ENCODE assay signal across 8 cellular contexts in genomic region chr1:77759090-77760028, GRCh38. TPM values are rescaled to one million over a fixed set of nuclear protein-coding genes. Genes with fewer than 3 reads are reported as not detected.
A peak's percentile ranks its signal among the peaks of the same experiment; 100 is the strongest.
DNase-seq lines count a peak whose midpoint lies in the region; ATAC-seq, FAIRE-seq and TF ChIP-seq lines count a peak whose summit lies in the region.

TSS of gene USP33 (minus strand) at chr1:77759852. CDS start at chr1:77741697, 18,155 bp downstream.

- peak within 1 kb of the TSS; percentile 97 for H3K4me2 ChIP-seq in OCI-LY3 (ENCODE audit: low read length)

- peaks cover 38% of the 10 kb centered on the region for H4K20me1 ChIP-seq in OCI-LY3 (ENCODE audit: insufficient read depth, low read length)

- DNase-seq in Calu3: peak; percentile 95
- DNase-seq in HTR-8/SVneo (ENCODE audit: insufficient read length, low spot score): peak; percentile 78
- DNase-seq in activated T-cell treated with anti-CD3 and anti-CD28 coated beads for 1 hour (ENCODE audit: low read depth): peak; percentile 87
- DNase-seq in epithelial cell of esophagus (ENCODE audit: low read depth): peak; percentile 84
- DNase-seq in mucosa of descending colon: peak; percentile 94 to 95 (median 95)
- DNase-seq in stimulated activated CD8-positive, alpha-beta memory T cell treated with anti-CD3 and anti-CD28 coated beads, Interleukin-4, amount 100 ng/mL, for 4 hours (ENCODE audit: low read depth in 2 of 2, low spot score in 1 of 2): peak; percentile 72 to 82

- H3K4me3 Mint-ChIP-seq in Calu3 (ENCODE audit: low read depth, unreplicated experiment): peak within 1 kb of the TSS; percentile 92

- H3K36me3 ChIP-seq in OCI-LY3 (replicated peaks; ENCODE audit: low read depth, low read length) (no peaks in the 10 kb centered on the region), mucosa of descending colon (ENCODE audit: low read depth) (no peaks in the 10 kb centered on the region)

- no peaks in the 10 kb centered on the region for H3K9me3 Mint-ChIP-seq in Calu3 (ENCODE audit: low read depth, unreplicated experiment)

- H3K27me3 ChIP-seq in OCI-LY3 (ENCODE audit: low read depth, low read length): peaks cover 17% of the 10 kb centered on the region

- TF ChIP-seq CTCF in Calu3 (IDR thresholded peaks at IDR 0.05; ENCODE audit: unreplicated experiment): no peak
- no peak for TF ChIP-seq CTCF in OCI-LY3 (IDR thresholded peaks at IDR 0.05; ENCODE audit: low read depth, low read length)
- TF ChIP-seq CTCF in epithelial cell of esophagus (IDR thresholded peaks at IDR 0.05; ENCODE audit: insufficient read depth, low read depth, low read length, missing control alignments): no peak
- TF ChIP-seq CTCF in mucosa of descending colon (IDR thresholded peaks at IDR 0.05): no peak

- ATAC-seq in GM21367 (IDR thresholded peaks at IDR 0.05; ENCODE audit: unreplicated experiment) (peak; percentile 92), mucosa of descending colon (peak; percentile 99)

- H3K9me3 ChIP-seq in OCI-LY3 (ENCODE audit: insufficient read depth, low read length) (no peaks in the 10 kb centered on the region), mucosa of descending colon (no peaks in the 10 kb centered on the region)

- intact Hi-C loops in Calu3 (cut with micrococcal nuclease; ENCODE audit: unreplicated experiment): loop anchor here (10.0 kb wide), 1 partner anchor 215 kb away; the partner anchor contains the start of gene FUBP1
- intact Hi-C loops in mucosa of descending colon (cut with DNase I, micrococcal nuclease): no loop called here

- H3K4me1 ChIP-seq in OCI-LY3 (ENCODE audit: low read length) (peaks cover 9% of the 10 kb centered on the region; the same call in 1 of the 2 replicates), mucosa of descending colon (ENCODE audit: low read depth) (peaks cover 11% of the 10 kb centered on the region)

- CTCF ChIA-PET in Calu3 (lab: Charles Lee): interaction anchor here (0.6 to 1.4 kb wide), 3 partner anchors 17 to 21 kb away, joined by 3 to 6 read pairs (median 6); partner anchors contain the start of gene MIGA1

- H3K27ac ChIP-seq in OCI-LY3 (ENCODE audit: low read length): peak within 1 kb of the TSS; percentile 58

- peaks cover 47% of the 10 kb centered on the region for H3K79me2 ChIP-seq in OCI-LY3 (ENCODE audit: low read length)

- peak within 1 kb of the TSS; percentile 78 for H3K27ac Mint-ChIP-seq in Calu3 (ENCODE audit: unreplicated experiment)

- H3K4me1 Mint-ChIP-seq in Calu3 (ENCODE audit: low read depth, unreplicated experiment): peaks cover 32% of the 10 kb centered on the region

- FAIRE-seq in HTR-8/SVneo (lab: Jason Lieb, UNC): peak; percentile 38

- H2AFZ ChIP-seq in OCI-LY3 (ENCODE audit: low read depth, low read length): peak within 1 kb of the TSS; percentile 91; the same call in 1 of the 2 replicates

- H3K9ac ChIP-seq in OCI-LY3 (ENCODE audit: low read length): peak within 1 kb of the TSS; percentile 88

- peaks cover 22% of the 10 kb centered on the region for H3K36me3 Mint-ChIP-seq in Calu3 (ENCODE audit: insufficient read depth, unreplicated experiment)

- peak within 1 kb of the TSS; percentile 100 for H3K4me3 ChIP-seq in OCI-LY3 (ENCODE audit: low read length)
- peak within 1 kb of the TSS; percentile 75 for H3K4me3 ChIP-seq in epithelial cell of esophagus (ENCODE audit: low read length)
- H3K4me3 ChIP-seq in mucosa of descending colon: peak within 1 kb of the TSS; percentile 97

- no TSS peak for BruUV-seq in Calu3 (replicated peaks; lab: Mats Ljungman, UMichigan)

- no peaks in the 10 kb centered on the region for H3K27me3 Mint-ChIP-seq in Calu3 (ENCODE audit: unreplicated experiment)

RNA-seq across cellular contexts. Expression of gene USP33, which starts in this region (rescaled TPM):
- total RNA-seq in Calu3 (2022) (52.9 and 61.7 TPM in 2 replicates), mucosa of descending colon (10 to 100 TPM; 57.1 to 65.0 (median 60.6) TPM)

Comparison
In these comparisons a context has a peak if more than half of its experiments do, and no peak if none do; other contexts are left out.
1. Peak in every context shown above with its lines: DNase-seq, ATAC-seq, H3K4me3 ChIP-seq and H3K27ac ChIP-seq.